18 cellular contexts compared by ENCODE assay signal in genomic region chr11:71987521-71987920, GRCh38. TPM values are rescaled to one million over a fixed set of nuclear protein-coding genes. Genes with fewer than 3 reads are reported as not detected.
DNase-seq lines count a peak whose midpoint lies in the region; ATAC-seq and TF ChIP-seq lines count a peak whose summit lies in the region.
"Had no signal": no experiment of that assay in that cellular context is flagged by ENCODE, and none has a peak within 500 bp of the region (broad histone marks: within the 10 kb centered on the region; RNA-seq: fewer than 3 reads in every experiment).

No MANE protein-coding gene starts in this region.

- DNase-seq in esophagus muscularis mucosa (ENCODE audit: extremely low spot score) (no peak), osteoblast (ENCODE audit: insufficient read length, low spot score, missing footprints) (no peak), transverse colon (no peak), nephron progenitor cell (no peak), lower lobe of right lung (no peak)
- no peak for DNase-seq in activated naive CD4-positive, alpha-beta T cell treated with anti-CD3 and anti-CD28 coated beads for 36 hours
- DNase-seq: BE2C; CD4-positive, alpha-beta memory T cell; DMS79 treated with DMSO at 0.1 percent for 48 hours; GDM1; NCI-H1048; NCI-H146; NCI-H2227 treated with DMSO at 0.1 percent for 48 hours; NCI-H526; NK-92 treated with Interleukin-12 subunit alpha and Interleukin-12 subunit beta, amount 100 ng/mL, for 24 hours had no signal

- no peaks in the 10 kb centered on the region for H3K27me3 Mint-ChIP-seq in activated naive CD4-positive, alpha-beta T cell treated with anti-CD3 and anti-CD28 coated beads for 36 hours (ENCODE audit: low read depth)
- H3K27me3 Mint-ChIP-seq in nephron progenitor cell (ENCODE audit: low read depth, poor library complexity), result no peaks in the 10 kb centered on the region
- H3K27me3 Mint-ChIP-seq: CD4-positive, alpha-beta memory T cell had no signal

- H4K20me1 ChIP-seq in OCI-LY3 (ENCODE audit: insufficient read depth, low read length) (no peaks in the 10 kb centered on the region), osteoblast (ENCODE audit: insufficient read depth, low read length) (peaks cover 5% of the 10 kb centered on the region)

- H3K4me3 ChIP-seq in OCI-LY3 (ENCODE audit: low read length) (no peak overlapping the region), esophagus muscularis mucosa (no peak overlapping the region), osteoblast (ENCODE audit: insufficient read depth, low read length) (no peak overlapping the region), transverse colon (no peak overlapping the region), lower lobe of right lung (no peak overlapping the region)
- H3K4me3 ChIP-seq: GM23338, K562 had no signal

- no peak overlapping the region for H3K4me3 Mint-ChIP-seq in activated naive CD4-positive, alpha-beta T cell treated with anti-CD3 and anti-CD28 coated beads for 36 hours
- H3K4me3 Mint-ChIP-seq in nephron progenitor cell, result no peak overlapping the region
- H3K4me3 Mint-ChIP-seq: CD4-positive, alpha-beta memory T cell; GM23338 had no signal

- H3K4me1 Mint-ChIP-seq in activated naive CD4-positive, alpha-beta T cell treated with anti-CD3 and anti-CD28 coated beads for 36 hours (ENCODE audit: low read depth), result peaks cover 3% of the 10 kb centered on the region
- no peaks in the 10 kb centered on the region for H3K4me1 Mint-ChIP-seq in nephron progenitor cell
- H3K4me1 Mint-ChIP-seq: CD4-positive, alpha-beta memory T cell; GM23338 had no signal

- no peaks in the 10 kb centered on the region for H3K9me3 Mint-ChIP-seq in activated naive CD4-positive, alpha-beta T cell treated with anti-CD3 and anti-CD28 coated beads for 36 hours
- H3K9me3 Mint-ChIP-seq in nephron progenitor cell, result no peaks in the 10 kb centered on the region
- H3K9me3 Mint-ChIP-seq: GM23338 had no signal

- TF ChIP-seq POLR2A in esophagus muscularis mucosa (IDR thresholded peaks at IDR 0.05; ENCODE audit: low read depth) (no peak), transverse colon (IDR thresholded peaks at IDR 0.05) (no peak)

- CTCF ChIA-PET in activated naive CD4-positive, alpha-beta T cell treated with anti-CD3 and anti-CD28 coated beads for 36 hours (lab: Charles Lee), result interaction anchor here (3.7 to 4.0 kb wide), 2 partner anchors 10 to 157 kb away, joined by 19 to 29 read pairs; no protein-coding TSS in a partner anchor

- in situ Hi-C loops in transverse colon (cut with MboI; ENCODE audit: low pct_ligation_motif_present in 1 of 4, low pct_unique_long_range_greater_than_20kb in 1 of 4, low sequenced_read_pairs in 3 of 4), result loop anchor here in 3 of 4 donors (25.0 kb wide), 1 partner anchor 425 kb away; no protein-coding TSS in a partner anchor

- no peak for ATAC-seq in lower lobe of right lung
- ATAC-seq: GM23338, K562 had no signal

- peaks cover 4% of the 10 kb centered on the region for H3K79me2 ChIP-seq in OCI-LY3 (ENCODE audit: low read length)
- H3K79me2 ChIP-seq in osteoblast (ENCODE audit: insufficient read depth, low read length), result no peaks in the 10 kb centered on the region

- H3K36me3 Mint-ChIP-seq in activated naive CD4-positive, alpha-beta T cell treated with anti-CD3 and anti-CD28 coated beads for 36 hours (ENCODE audit: low read depth), result peaks cover 11% of the 10 kb centered on the region
- peaks cover 53% of the 10 kb centered on the region for H3K36me3 Mint-ChIP-seq in nephron progenitor cell (ENCODE audit: low read depth)

- H3K36me3 ChIP-seq in OCI-LY3 (replicated peaks; ENCODE audit: low read depth, low read length), result peaks cover 49% of the 10 kb centered on the region
- H3K36me3 ChIP-seq in esophagus muscularis mucosa, result peaks cover 4 to 34% (median 17%) of the 10 kb centered on the region in 4 donors
- peaks cover 17% of the 10 kb centered on the region for H3K36me3 ChIP-seq in osteoblast (ENCODE audit: insufficient read depth, low read length)
- peaks cover 0 to 29% (median 0%) of the 10 kb centered on the region in 4 donors for H3K36me3 ChIP-seq in transverse colon
- H3K36me3 ChIP-seq in lower lobe of right lung, result peaks cover 42% of the 10 kb centered on the region

- intact Hi-C loops in esophagus muscularis mucosa (cut with DNase I) (no loop called here), transverse colon (cut with DNase I; ENCODE audit: low total_unique reads) (no loop called here), lower lobe of right lung (cut with DNase I) (no loop called here)
- intact Hi-C loops in activated naive CD4-positive, alpha-beta T cell treated with anti-CD3 and anti-CD28 coated beads for 36 hours (cut with micrococcal nuclease), result no loop called here

- H3K9ac ChIP-seq in OCI-LY3 (ENCODE audit: low read length), result no peak overlapping the region

- H3K9me3 ChIP-seq in OCI-LY3 (ENCODE audit: insufficient read depth, low read length), result no peaks in the 10 kb centered on the region
- no peaks in the 10 kb centered on the region for H3K9me3 ChIP-seq in esophagus muscularis mucosa
- H3K9me3 ChIP-seq in osteoblast (ENCODE audit: low read depth, low read length), result no peaks in the 10 kb centered on the region
- H3K9me3 ChIP-seq in transverse colon, result no peaks in the 10 kb centered on the region
- no peaks in the 10 kb centered on the region for H3K9me3 ChIP-seq in lower lobe of right lung
- H3K9me3 ChIP-seq: BE2C had no signal

- TF ChIP-seq CTCF in OCI-LY3 (IDR thresholded peaks at IDR 0.05; ENCODE audit: low read depth, low read length), result no peak
- TF ChIP-seq CTCF in esophagus muscularis mucosa (IDR thresholded peaks at IDR 0.05), result no peak
- TF ChIP-seq CTCF in osteoblast (IDR thresholded peaks at IDR 0.05; ENCODE audit: extremely low read depth, low read depth, low read length), result no peak
- no peak for TF ChIP-seq CTCF in transverse colon (IDR thresholded peaks at IDR 0.05)
- no peak for TF ChIP-seq CTCF in nephron progenitor cell (IDR thresholded peaks at IDR 0.05)
- TF ChIP-seq CTCF in lower lobe of right lung (IDR thresholded peaks at IDR 0.05), result no peak

- TF ChIP-seq EP300 in esophagus muscularis mucosa (IDR thresholded peaks at IDR 0.05) (no peak), transverse colon (IDR thresholded peaks at IDR 0.05; ENCODE audit: low read depth) (no peak)

- no peaks in the 10 kb centered on the region for H3K27me3 ChIP-seq in OCI-LY3 (ENCODE audit: low read depth, low read length)
- H3K27me3 ChIP-seq in esophagus muscularis mucosa, result no peaks in the 10 kb centered on the region
- H3K27me3 ChIP-seq in osteoblast (ENCODE audit: insufficient read depth, low read length), result no peaks in the 10 kb centered on the region
- no peaks in the 10 kb centered on the region for H3K27me3 ChIP-seq in transverse colon
- no peaks in the 10 kb centered on the region for H3K27me3 ChIP-seq in lower lobe of right lung (ENCODE audit: low read depth)
- H3K27me3 ChIP-seq: BE2C had no signal

- H3K4me1 ChIP-seq in OCI-LY3 (ENCODE audit: low read length) (peaks cover 61% of the 10 kb centered on the region), esophagus muscularis mucosa (peaks cover 10 to 31% (median 28%) of the 10 kb centered on the region in 4 donors), osteoblast (ENCODE audit: insufficient read depth, low read length) (peaks cover 13% of the 10 kb centered on the region), transverse colon (peaks cover 0 to 6% (median 4%) of the 10 kb centered on the region in 4 donors), lower lobe of right lung (peaks cover 7% of the 10 kb centered on the region)
- H3K4me1 ChIP-seq: BE2C had no signal

- no peak overlapping the region for H3K27ac Mint-ChIP-seq in activated naive CD4-positive, alpha-beta T cell treated with anti-CD3 and anti-CD28 coated beads for 36 hours
- H3K27ac Mint-ChIP-seq in nephron progenitor cell, result no peak overlapping the region
- H3K27ac Mint-ChIP-seq: GM23338 had no signal

- H2AFZ ChIP-seq in OCI-LY3 (ENCODE audit: low read depth, low read length) (no peak overlapping the region), osteoblast (ENCODE audit: low read length) (no peak overlapping the region)
- H2AFZ ChIP-seq: GM23338 had no signal

- 23% methylated on average over 2 of the region's 2 CpGs for WGBS in esophagus muscularis mucosa
- WGBS in transverse colon (ENCODE audit: low coverage in 1 of 2), 2 donors, result 0 to 61% methylated on average over 1 to 2 of the region's 2 CpGs

- H3K4me2 ChIP-seq in OCI-LY3 (ENCODE audit: low read length) (no peak overlapping the region), osteoblast (ENCODE audit: insufficient read depth, low read length) (peak overlapping the region; percentile 6)
- H3K4me2 ChIP-seq: GM23338 had no signal

- H3K27ac ChIP-seq in OCI-LY3 (ENCODE audit: low read length) (peak overlapping the region; percentile 97; the same call in 1 of the 2 replicates), esophagus muscularis mucosa (replicated peaks in 1 of 4) (peak overlapping the region; percentile 36 to 78 (median 51)), osteoblast (ENCODE audit: low read depth, low read length) (no peak overlapping the region), transverse colon (peak overlapping the region in 3 of 4 donors; percentile 35 to 65 (median 41)), lower lobe of right lung (no peak overlapping the region)

RNA-seq across cellular contexts. Expression of gene IL18BP, which starts 11.2 kb away (rescaled TPM):
- 1 to 10 TPM; 2.7 to 9.4 (median 5.9) TPM for total RNA-seq in esophagus muscularis mucosa
- 4.0 and 4.4 TPM in 2 replicates for total RNA-seq in osteoblast
- 10 to 100 TPM in 3 of 4 donors, 1 to 10 TPM in 1; 7.4 to 29.9 (median 14.5) TPM for total RNA-seq in transverse colon
- total RNA-seq in activated naive CD4-positive, alpha-beta T cell treated with anti-CD3 and anti-CD28 coated beads for 36 hours, result 1 to 10 TPM; 4.1 to 5.4 TPM
- 18.0 TPM for total RNA-seq in lower lobe of right lung

RNA-seq across cellular contexts. Expression of gene RNF121, which starts 58.7 kb away (rescaled TPM):
- 10 to 100 TPM; 13.7 to 25.9 (median 18.6) TPM for total RNA-seq in esophagus muscularis mucosa
- 32.1 and 32.2 TPM in 2 replicates for total RNA-seq in osteoblast
- 10 to 100 TPM in 3 of 4 donors, 1 to 10 TPM in 1; 9.7 to 38.6 (median 31.4) TPM for total RNA-seq in transverse colon
- 10 to 100 TPM; 15.4 to 16.8 TPM for total RNA-seq in activated naive CD4-positive, alpha-beta T cell treated with anti-CD3 and anti-CD28 coated beads for 36 hours
- total RNA-seq in lower lobe of right lung, result 24.7 TPM

RNA-seq across cellular contexts. Expression of gene XNDC1N, which starts 59.1 kb away (rescaled TPM):
- total RNA-seq in esophagus muscularis mucosa, result 10 to 100 TPM in 1 of 4 donors, 1 to 10 TPM in 3; 5.6 to 10.4 (median 8.8) TPM
- 8.8 and 9.4 TPM in 2 replicates for total RNA-seq in osteoblast
- total RNA-seq in transverse colon, result 10 to 100 TPM in 3 of 4 donors, 1 to 10 TPM in 1; 7.9 to 68.5 (median 15.6) TPM
- total RNA-seq in activated naive CD4-positive, alpha-beta T cell treated with anti-CD3 and anti-CD28 coated beads for 36 hours, result 10 to 100 TPM; 14.2 to 16.4 TPM
- total RNA-seq in lower lobe of right lung, result 9.1 TPM

Comparison
In these comparisons a context has a peak if more than half of its experiments do, and no peak if none do; other contexts are left out.
1. H3K27ac ChIP-seq: peak in OCI-LY3 (single experiment), esophagus muscularis mucosa (4 of 4) and transverse colon (3 of 4); none in osteoblast (single experiment) and lower lobe of right lung (single experiment).